17 cellular contexts compared by ENCODE assay signal in genomic region chr9:16460711-16461110, GRCh38.
DNase-seq lines count a peak whose midpoint lies in the region; ATAC-seq and TF ChIP-seq lines count a peak whose summit lies in the region.
"Had no signal": no experiment of that assay in that cellular context is flagged by ENCODE, and none has a peak within 500 bp of the region (broad histone marks: within the 10 kb centered on the region; RNA-seq: fewer than 3 reads in every experiment).

No MANE protein-coding gene starts in this region.

- ATAC-seq in HG03354 (IDR thresholded peaks at IDR 0.05; ENCODE audit: poor library complexity, severe bottlenecking, unreplicated experiment), result no peak
- ATAC-seq: HepG2, K562 had no signal

- DNase-seq in HCEC 1CT, result peak; percentile 15
- peak; percentile 95 for DNase-seq in amniotic epithelial cell (ENCODE audit: low read depth)
- DNase-seq in iris pigment epithelial cell (ENCODE audit: low read depth), result peak; percentile 91
- no peak for DNase-seq in thyroid gland
- DNase-seq in RKO (ENCODE audit: low spot score), result no peak
- no peak for DNase-seq in stimulated activated CD4-positive, alpha-beta T cell treated with anti-CD3 and anti-CD28 coated beads, Interleukin-2, amount 100 ng/mL, for 24 hours
- DNase-seq: NCI-H1092, NCI-H1436, NCI-H187 treated with DMSO at 0.1 percent for 48 hours, NCI-H2107, NCI-H510A treated with DMSO at 0.1 percent for 48 hours, SHP77, SW 1271 had no signal

- H3K9me3 ChIP-seq in thyroid gland, result no peaks in the 10 kb centered on the region

- TF ChIP-seq POLR2A in thyroid gland (IDR thresholded peaks at IDR 0.05), result no peak

- no peaks in the 10 kb centered on the region for H3K36me3 ChIP-seq in thyroid gland

- H3K4me3 ChIP-seq in thyroid gland (replicated peaks in 1 of 3), result no peak overlapping the region
- H3K4me3 ChIP-seq: K562 had no signal

- TF ChIP-seq CTCF in thyroid gland (IDR thresholded peaks at IDR 0.05), result no peak

- intact Hi-C loops in thyroid gland (cut with DNase I), result no loop called here

- peaks cover 15 to 23% of the 10 kb centered on the region in 2 donors for H3K4me1 ChIP-seq in thyroid gland

- H3K27me3 ChIP-seq in thyroid gland, result no peaks in the 10 kb centered on the region

- WGBS in thyroid gland, 2 donors, result 97% methylated on average over 5 of the region's 5 CpGs

- peak overlapping the region; percentile 64 to 80 (median 79) for H3K27ac ChIP-seq in thyroid gland
- H3K27ac ChIP-seq: HL-60 had no signal

Comparison
In these comparisons a context has a peak if more than half of its experiments do, and no peak if none do; other contexts are left out.
1. DNase-seq: peak in HCEC 1CT (single experiment), amniotic epithelial cell (single experiment) and iris pigment epithelial cell (single experiment); none in thyroid gland (0 of 2), RKO (single experiment) and stimulated activated CD4-positive, alpha-beta T cell treated with anti-CD3 and anti-CD28 coated beads, Interleukin-2, amount 100 ng/mL, for 24 hours (0 of 2).